Comparison of ENCODE assay signal across 28 cellular contexts in genomic region chr5:134580001-134580460, GRCh38. TPM values are rescaled to one million over a fixed set of nuclear protein-coding genes. Genes with fewer than 3 reads are reported as not detected.
DNase-seq lines count a peak whose midpoint lies in the region; ATAC-seq, FAIRE-seq and TF ChIP-seq lines count a peak whose summit lies in the region.
"Had no signal": no experiment of that assay in that cellular context is flagged by ENCODE, and none has a peak within 500 bp of the region (broad histone marks: within the 10 kb centered on the region; RNA-seq: fewer than 3 reads in every experiment).

No MANE protein-coding gene starts in this region.

- no peak overlapping the region for H2AFZ ChIP-seq in mesenchymal stem cell (ENCODE audit: low read depth, low read length)
- H2AFZ ChIP-seq: neural progenitor cell had no signal

- CTCF ChIA-PET in activated naive CD4-positive, alpha-beta T cell treated with anti-CD3 and anti-CD28 coated beads, Interleukin-2, amount 10 ng/mL, durations not matched to agents 7 days and 5 days (lab: Charles Lee), result interaction anchor here (0.7 to 1.2 kb wide), 4 partner anchors 52 to 276 kb away, joined by 3 to 4 read pairs (median 3); no protein-coding TSS in a partner anchor
- CTCF ChIA-PET in CD4-positive, alpha-beta memory T cell (lab: Charles Lee; ENCODE audit: partially characterized antibody), result interaction anchor here (1.0 to 1.3 kb wide), 6 partner anchors 13 to 278 kb away, joined by 3 to 5 read pairs (median 4); partner anchors contain the start of gene CDKN2AIPNL

- WGBS in mesenchymal stem cell, result 93% methylated on average over 10 of the region's 14 CpGs
- 59% methylated on average over 14 of the region's 14 CpGs for WGBS in suprapubic skin

- no peak overlapping the region for H3K4me2 ChIP-seq in mesenchymal stem cell (ENCODE audit: low read length, poor library complexity, severe bottlenecking)
- H3K4me2 ChIP-seq: A549, neural progenitor cell had no signal

- no peak overlapping the region for H2BK12ac ChIP-seq in mesenchymal stem cell (ENCODE audit: low read length in 2 of 2)

- no peaks in the 10 kb centered on the region for H3K4me1 Mint-ChIP-seq in activated naive CD4-positive, alpha-beta T cell treated with anti-CD3 and anti-CD28 coated beads, Interleukin-2, amount 10 ng/mL, durations not matched to agents 7 days and 5 days
- H3K4me1 Mint-ChIP-seq in CD4-positive, alpha-beta memory T cell, result peaks cover 3 to 13% (median 11%) of the 10 kb centered on the region in 4 donors
- H3K4me1 Mint-ChIP-seq: activated CD4-positive, alpha-beta T cell treated with anti-CD3 and anti-CD28 coated beads, Interleukin-2, amount 10 ng/mL, durations not matched to agents 7 days and 5 days had no signal

- no peak overlapping the region for H3K4ac ChIP-seq in mesenchymal stem cell (ENCODE audit: low read depth in 1 of 2, low read length in 2 of 2)

- peak overlapping the region; percentile 42 for H3K9ac ChIP-seq in mesenchymal stem cell (ENCODE audit: low read length)
- H3K9ac ChIP-seq: neural progenitor cell had no signal

- no peak overlapping the region for H2BK5ac ChIP-seq in mesenchymal stem cell (ENCODE audit: low read depth, low read length, poor library complexity, severe bottlenecking)

- no peak for FAIRE-seq in frontal cortex (lab: Jason Lieb, UNC)
- FAIRE-seq: A549, GM12892, urothelium cell line had no signal

- no peak for TF ChIP-seq POLR2A in suprapubic skin (IDR thresholded peaks at IDR 0.05)

- H3K27me3 ChIP-seq in ascending aorta (no peaks in the 10 kb centered on the region), mesenchymal stem cell (ENCODE audit: control insufficient read depth in 1 of 2, insufficient read depth in 1 of 2, low read length in 2 of 2) (no peaks in the 10 kb centered on the region), suprapubic skin (no peaks in the 10 kb centered on the region)
- H3K27me3 ChIP-seq in CD4-positive, alpha-beta memory T cell (ENCODE audit: insufficient read depth, low read length), result no peaks in the 10 kb centered on the region
- H3K27me3 ChIP-seq: BE2C, breast epithelium, esophagus squamous epithelium, neural progenitor cell had no signal

- H3K9me3 Mint-ChIP-seq in activated naive CD4-positive, alpha-beta T cell treated with anti-CD3 and anti-CD28 coated beads, Interleukin-2, amount 10 ng/mL, durations not matched to agents 7 days and 5 days, result no peaks in the 10 kb centered on the region
- H3K9me3 Mint-ChIP-seq in CD4-positive, alpha-beta memory T cell, result peaks cover 0 to 1% (median 0%) of the 10 kb centered on the region in 8 donors
- H3K9me3 Mint-ChIP-seq: activated CD4-positive, alpha-beta T cell treated with anti-CD3 and anti-CD28 coated beads, Interleukin-2, amount 10 ng/mL, durations not matched to agents 7 days and 5 days; activated T-helper 2 cell treated with anti-CD3 and anti-CD28 coated beads, Interferon-gamma antibody, Interleukin-2, Interleukin-4, amounts not matched to agents 10 μg/mL and 5 μg/mL and 100 μg/mL, durations not matched to agents 14 hours and 24 hours and 36 hours; neural progenitor cell; T-helper 2 cell treated with Interferon-gamma antibody and Interleukin-4, amounts not matched to agents 5 μg/mL and 100 μg/mL, for 36 hours had no signal

- H3K79me1 ChIP-seq in mesenchymal stem cell (replicated peaks; ENCODE audit: low read length, poor library complexity, severe bottlenecking), result peaks cover 34% of the 10 kb centered on the region

- no peak overlapping the region for H3K14ac ChIP-seq in mesenchymal stem cell (ENCODE audit: low read length in 2 of 2)

- H3K27ac ChIP-seq in ascending aorta, result peak overlapping the region; percentile 32 to 55
- H3K27ac ChIP-seq in mesenchymal stem cell (ENCODE audit: low read length, poor library complexity, severe bottlenecking), result no peak overlapping the region
- no peak overlapping the region for H3K27ac ChIP-seq in suprapubic skin
- no peak overlapping the region for H3K27ac ChIP-seq in CD4-positive, alpha-beta memory T cell (ENCODE audit: low read depth, low read length)
- H3K27ac ChIP-seq: A549, neural progenitor cell, SK-N-MC had no signal

- no peaks in the 10 kb centered on the region for H3K27me3 Mint-ChIP-seq in activated naive CD4-positive, alpha-beta T cell treated with anti-CD3 and anti-CD28 coated beads, Interleukin-2, amount 10 ng/mL, durations not matched to agents 7 days and 5 days
- H3K27me3 Mint-ChIP-seq in CD4-positive, alpha-beta memory T cell, result no peaks in the 10 kb centered on the region
- H3K27me3 Mint-ChIP-seq: activated CD4-positive, alpha-beta T cell treated with anti-CD3 and anti-CD28 coated beads, Interleukin-2, amount 10 ng/mL, durations not matched to agents 7 days and 5 days had no signal

- no peak overlapping the region for H2BK15ac ChIP-seq in mesenchymal stem cell (ENCODE audit: low read depth, poor library complexity, severe bottlenecking)

- H2BK120ac ChIP-seq in mesenchymal stem cell (ENCODE audit: low read depth, low read length), result no peak overlapping the region

- H4K8ac ChIP-seq in mesenchymal stem cell (ENCODE audit: low read length), result no peak overlapping the region

- POLR2A ChIA-PET in CD4-positive, alpha-beta memory T cell (lab: Charles Lee; ENCODE audit: partially characterized antibody), result interaction anchor here (1.0 kb wide), 1 partner anchor 49 kb away, joined by 3 read pairs; no protein-coding TSS in a partner anchor

- H3K27ac Mint-ChIP-seq in activated naive CD4-positive, alpha-beta T cell treated with anti-CD3 and anti-CD28 coated beads, Interleukin-2, amount 10 ng/mL, durations not matched to agents 7 days and 5 days, result peak overlapping the region; percentile 39
- H3K27ac Mint-ChIP-seq in CD4-positive, alpha-beta memory T cell, result peak overlapping the region in 2 of 7 donors; percentile 27 to 30
- H3K27ac Mint-ChIP-seq: activated CD4-positive, alpha-beta T cell treated with anti-CD3 and anti-CD28 coated beads, Interleukin-2, amount 10 ng/mL, durations not matched to agents 7 days and 5 days; activated T-helper 2 cell treated with anti-CD3 and anti-CD28 coated beads, Interferon-gamma antibody, Interleukin-2, Interleukin-4, amounts not matched to agents 10 μg/mL and 5 μg/mL and 100 μg/mL, durations not matched to agents 14 hours and 24 hours and 36 hours; neural progenitor cell; T-helper 2 cell treated with Interferon-gamma antibody and Interleukin-4, amounts not matched to agents 5 μg/mL and 100 μg/mL, for 36 hours had no signal

- H3K36me3 ChIP-seq in ascending aorta, result peaks cover 35 to 46% of the 10 kb centered on the region in 2 donors
- peaks cover 66 to 77% of the 10 kb centered on the region in 2 experiments for H3K36me3 ChIP-seq in mesenchymal stem cell (ENCODE audit: control insufficient read depth in 1 of 2, insufficient read depth in 2 of 2, low read depth in 1 of 2, low read length in 2 of 2)
- peaks cover 47% of the 10 kb centered on the region for H3K36me3 ChIP-seq in suprapubic skin
- H3K36me3 ChIP-seq in CD4-positive, alpha-beta memory T cell (ENCODE audit: insufficient read depth, low read length), result peaks cover 39% of the 10 kb centered on the region
- H3K36me3 ChIP-seq: breast epithelium, neural progenitor cell had no signal

- no peaks in the 10 kb centered on the region for H3K9me3 ChIP-seq in ascending aorta
- H3K9me3 ChIP-seq in mesenchymal stem cell (ENCODE audit: control insufficient read depth, low read length), result no peaks in the 10 kb centered on the region
- no peaks in the 10 kb centered on the region for H3K9me3 ChIP-seq in suprapubic skin
- H3K9me3 ChIP-seq in CD4-positive, alpha-beta memory T cell (ENCODE audit: control insufficient read depth in 1 of 2, low read length in 2 of 2), result no peaks in the 10 kb centered on the region
- H3K9me3 ChIP-seq: A549, BE2C, breast epithelium, esophagus squamous epithelium, HAP-1, psoas muscle had no signal

- H3K4me1 ChIP-seq in ascending aorta (peaks cover 9 to 20% of the 10 kb centered on the region in 2 donors), mesenchymal stem cell (ENCODE audit: control insufficient read depth, insufficient read depth, low read depth, low read length) (peaks cover 16% of the 10 kb centered on the region), suprapubic skin (peaks cover 25% of the 10 kb centered on the region)
- H3K4me1 ChIP-seq in CD4-positive, alpha-beta memory T cell (ENCODE audit: insufficient read depth, low read length), result no peaks in the 10 kb centered on the region
- H3K4me1 ChIP-seq: BE2C, breast epithelium, HAP-1, neural progenitor cell had no signal

- H3K23ac ChIP-seq in mesenchymal stem cell (ENCODE audit: low read length in 2 of 2), result no peak overlapping the region

- intact Hi-C loops in ascending aorta (cut with DNase I), result loop anchor here (5.0 kb wide), 1 partner anchor 118 kb away; no protein-coding TSS in a partner anchor
- intact Hi-C loops in CD4-positive, alpha-beta memory T cell (cut with micrococcal nuclease), result no loop called here

- no peak for DNase-seq in activated naive CD4-positive, alpha-beta T cell treated with anti-CD3 and anti-CD28 coated beads, Interleukin-2, amount 10 ng/mL, durations not matched to agents 7 days and 5 days
- DNase-seq in activated naive CD4-positive, alpha-beta T cell treated with Interleukin-2 at 50 U/mL for 16 hours, result no peak
- DNase-seq in ascending aorta (ENCODE audit: low spot score in 2 of 2), result no peak
- DNase-seq in mesenchymal stem cell, result no peak
- DNase-seq in suprapubic skin (ENCODE audit: low spot score in 2 of 2), result peak; percentile 37 to 55
- DNase-seq in frontal cortex (ENCODE audit: low spot score in 2 of 2), result no peak
- no peak for DNase-seq in CD4-positive, alpha-beta memory T cell
- DNase-seq: activated CD4-positive, alpha-beta T cell treated with anti-CD3 and anti-CD28 coated beads, Interleukin-2, amount 10 ng/mL, durations not matched to agents 7 days and 5 days; BE2C; Calu3; esophagus squamous epithelium; islet precursor cell; NCI-H1092 treated with DMSO at 0.1 percent for 48 hours; NCI-H2029; NCI-H2227 treated with DMSO at 0.1 percent for 48 hours; NCI-H69 had no signal

- TF ChIP-seq CTCF in ascending aorta (IDR thresholded peaks at IDR 0.05) (no peak), suprapubic skin (IDR thresholded peaks at IDR 0.05) (no peak)

- H3K4me3 ChIP-seq in ascending aorta (no peak overlapping the region), mesenchymal stem cell (ENCODE audit: insufficient read depth in 1 of 2, low read depth in 1 of 2, low read length in 2 of 2) (no peak overlapping the region), suprapubic skin (no peak overlapping the region)
- no peak overlapping the region for H3K4me3 ChIP-seq in CD4-positive, alpha-beta memory T cell (ENCODE audit: low read length in 2 of 2)
- H3K4me3 ChIP-seq: A549, breast epithelium, coronary artery, esophagus squamous epithelium, HAP-1, neural progenitor cell, psoas muscle, SK-N-MC had no signal

- TF ChIP-seq EP300 in suprapubic skin (IDR thresholded peaks at IDR 0.05), result no peak

- ATAC-seq in GM18909 (IDR thresholded peaks at IDR 0.05; ENCODE audit: poor library complexity, unreplicated experiment), result no peak
- ATAC-seq: A549, psoas muscle had no signal

- H4K91ac ChIP-seq in mesenchymal stem cell (ENCODE audit: low read length), result no peak overlapping the region

- H2AK5ac ChIP-seq in mesenchymal stem cell (ENCODE audit: low read length, severe bottlenecking), result no peak overlapping the region

- peaks cover 28% of the 10 kb centered on the region for H3K36me3 Mint-ChIP-seq in activated naive CD4-positive, alpha-beta T cell treated with anti-CD3 and anti-CD28 coated beads, Interleukin-2, amount 10 ng/mL, durations not matched to agents 7 days and 5 days
- peaks cover 11 to 58% of the 10 kb centered on the region in 2 donors for H3K36me3 Mint-ChIP-seq in CD4-positive, alpha-beta memory T cell
- H3K36me3 Mint-ChIP-seq: neural progenitor cell had no signal

- no peak overlapping the region for H3K4me3 Mint-ChIP-seq in activated naive CD4-positive, alpha-beta T cell treated with anti-CD3 and anti-CD28 coated beads, Interleukin-2, amount 10 ng/mL, durations not matched to agents 7 days and 5 days
- H3K4me3 Mint-ChIP-seq in CD4-positive, alpha-beta memory T cell, result no peak overlapping the region
- H3K4me3 Mint-ChIP-seq: activated CD4-positive, alpha-beta T cell treated with anti-CD3 and anti-CD28 coated beads, Interleukin-2, amount 10 ng/mL, durations not matched to agents 7 days and 5 days; neural progenitor cell; T-helper 2 cell treated with Interferon-gamma antibody and Interleukin-4, amounts not matched to agents 5 μg/mL and 100 μg/mL, for 36 hours had no signal

- H3K18ac ChIP-seq in mesenchymal stem cell (ENCODE audit: low read depth in 1 of 2, low read length in 2 of 2), result no peak overlapping the region

RNA-seq across cellular contexts. Expression of gene SAR1B, which starts 52.6 kb away (rescaled TPM):
- total RNA-seq in ascending aorta, result 11.6 TPM
- 29.5 TPM for polyA plus RNA-seq in mesenchymal stem cell (2013, experiment 1 of 2)
- 28.4 TPM for polyA plus RNA-seq in mesenchymal stem cell (2013, experiment 2 of 2)
- 10 to 100 TPM; 30.7 to 41.9 (median 34.9) TPM for total RNA-seq in suprapubic skin
- total RNA-seq in frontal cortex, result 35.5 TPM
- 10 to 100 TPM; 47.5 to 51.4 TPM for total RNA-seq in CD4-positive, alpha-beta memory T cell
- polyA plus RNA-seq in CD4-positive, alpha-beta memory T cell, result 10 to 100 TPM; 42.2 to 47.6 TPM

RNA-seq across cellular contexts. Expression of gene JADE2, which starts 54.6 kb away (rescaled TPM):
- 70.9 TPM for total RNA-seq in ascending aorta
- 19.8 TPM for polyA plus RNA-seq in mesenchymal stem cell (2013, experiment 1 of 2)
- polyA plus RNA-seq in mesenchymal stem cell (2013, experiment 2 of 2), result 17.8 TPM
- total RNA-seq in suprapubic skin, result 10 to 100 TPM; 31.4 to 62.1 (median 56.6) TPM
- total RNA-seq in frontal cortex, result 2.4 TPM
- total RNA-seq in CD4-positive, alpha-beta memory T cell, result 100 to 1,000 TPM; 265 to 276 TPM
- 10 to 100 TPM in 1 of 2 donors, 1 to 10 TPM in 1; 9.1 to 42.6 TPM for polyA plus RNA-seq in CD4-positive, alpha-beta memory T cell

Comparison
In these comparisons a context has a peak if more than half of its experiments do, and no peak if none do; other contexts are left out.
1. DNase-seq: peak in suprapubic skin (2 of 2); none in activated naive CD4-positive, alpha-beta T cell treated with anti-CD3 and anti-CD28 coated beads, Interleukin-2, amount 10 ng/mL, durations not matched to agents 7 days and 5 days (single experiment), activated naive CD4-positive, alpha-beta T cell treated with Interleukin-2 at 50 U/mL for 16 hours (single experiment), ascending aorta (0 of 2), mesenchymal stem cell (single experiment), frontal cortex (0 of 2) and CD4-positive, alpha-beta memory T cell (0 of 5).
2. H3K27ac ChIP-seq: peak in ascending aorta (2 of 2); none in mesenchymal stem cell (single experiment), suprapubic skin (single experiment) and CD4-positive, alpha-beta memory T cell (single experiment).